Comparison of ENCODE assay signal across 10 cellular contexts in the genomic region with DNA sequence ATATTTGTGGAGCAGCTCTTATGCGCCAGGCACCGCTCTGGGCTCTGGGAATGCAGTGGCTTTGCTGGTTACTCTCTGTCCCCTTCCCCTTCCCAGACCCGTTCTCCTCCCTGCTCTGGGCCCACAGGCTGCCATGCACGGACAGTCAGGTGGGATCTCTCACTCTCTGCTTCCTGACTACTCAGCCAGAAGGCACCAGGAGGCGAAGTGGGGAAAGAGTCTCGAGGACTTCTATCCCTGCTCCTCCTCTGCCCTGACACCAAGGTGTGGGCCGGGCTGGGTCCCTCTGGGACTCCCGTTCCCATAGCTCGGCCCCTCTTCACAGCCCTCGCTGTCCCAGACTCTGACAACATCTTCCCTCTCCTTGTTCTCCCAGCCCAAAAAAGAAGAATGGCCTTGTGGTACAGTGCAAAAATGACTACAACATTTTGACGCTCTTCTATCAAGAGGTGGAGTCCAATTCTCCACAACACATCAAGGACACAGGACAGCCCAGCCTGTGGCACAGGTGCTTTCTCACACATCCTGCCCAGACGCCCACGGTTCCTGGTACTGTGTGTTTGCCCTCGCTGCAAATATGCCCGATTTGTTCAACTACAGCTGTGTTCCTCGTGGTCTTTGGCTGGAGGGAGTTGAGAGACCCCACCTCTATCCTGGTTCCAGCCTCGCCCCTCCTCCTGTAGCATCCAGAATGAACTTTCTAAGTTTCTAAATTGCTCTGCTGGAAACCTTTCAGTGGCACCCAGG.
DNase-seq lines count a peak whose midpoint lies in the region; FAIRE-seq and TF ChIP-seq lines count a peak whose summit lies in the region.
"Had no signal": no experiment of that assay in that cellular context is flagged by ENCODE, and none has a peak within 500 bp of the region (broad histone marks: within the 10 kb centered on the region; RNA-seq: fewer than 3 reads in every experiment).

No MANE protein-coding gene starts in this region.

- DNase-seq in GM19239 (ENCODE audit: insufficient read length, low spot score) (no peak), DMS53 treated with DMSO at 0.1 percent for 48 hours (lab: John Stamatoyannopoulos, UW; ENCODE audit: unreplicated experiment) (no peak), DMS53 (lab: John Stamatoyannopoulos, UW) (no peak), HEK293T (ENCODE audit: extremely low spot score) (no peak), 8988T (no peak)
- peak; percentile 67 to 77 for DNase-seq in activated CD4-positive, alpha-beta T cell treated with anti-CD3 and anti-CD28 coated beads, Interleukin-2, amount 50 U/mL, for 48 hours
- peak; percentile 13 for DNase-seq in effector CD4-positive, alpha-beta T cell
- peak; percentile 79 for DNase-seq in stimulated activated CD8-positive, alpha-beta memory T cell treated with anti-CD3 and anti-CD28 coated beads, Interleukin-4, amount 100 ng/mL, for 48 hours
- DNase-seq: NCI-H510A had no signal

- POLR2A ChIA-PET in HEK293T (lab: Yijun Ruan, JAX): no interaction called here

- CTCF ChIA-PET in HEK293T (lab: Yijun Ruan, JAX): interaction anchor here (1.6 kb wide), 1 partner anchor 15 kb away, joined by 4 read pairs; no protein-coding TSS in a partner anchor

- FAIRE-seq in GM19239 (lab: Jason Lieb, UNC): peak; percentile 90
- FAIRE-seq: islet of Langerhans had no signal

TF ChIP-seq in HEK293T, 16 proteins besides CTCF, POLR2A, EP300 and RAD21:
- TF ChIP-seq LEF1 (IDR thresholded peaks at IDR 0.05; ENCODE audit: borderline replicate concordance) (no peak), ZNF384 (IDR thresholded peaks at IDR 0.05) (no peak), CTBP1 (IDR thresholded peaks at IDR 0.05; ENCODE audit: borderline replicate concordance) (no peak), ARNT (IDR thresholded peaks at IDR 0.05) (no peak), BHLHE40 (IDR thresholded peaks at IDR 0.05; ENCODE audit: borderline replicate concordance) (no peak), TARDBP (IDR thresholded peaks at IDR 0.05) (no peak), FOXA1 (IDR thresholded peaks at IDR 0.05) (no peak), FOXM1 (IDR thresholded peaks at IDR 0.05; ENCODE audit: borderline replicate concordance) (no peak), SP1 (IDR thresholded peaks at IDR 0.05) (no peak), NFRKB (IDR thresholded peaks at IDR 0.05) (no peak), SUZ12 (IDR thresholded peaks at IDR 0.05) (no peak), FOXK2 (IDR thresholded peaks at IDR 0.05) (no peak), L3MBTL2 (conservative IDR thresholded peaks at IDR 0.05) (no peak), HDGF (IDR thresholded peaks at IDR 0.05; ENCODE audit: borderline replicate concordance) (no peak), ELF4 (IDR thresholded peaks at IDR 0.05) (no peak)
- TF ChIP-seq, protein P1, sequence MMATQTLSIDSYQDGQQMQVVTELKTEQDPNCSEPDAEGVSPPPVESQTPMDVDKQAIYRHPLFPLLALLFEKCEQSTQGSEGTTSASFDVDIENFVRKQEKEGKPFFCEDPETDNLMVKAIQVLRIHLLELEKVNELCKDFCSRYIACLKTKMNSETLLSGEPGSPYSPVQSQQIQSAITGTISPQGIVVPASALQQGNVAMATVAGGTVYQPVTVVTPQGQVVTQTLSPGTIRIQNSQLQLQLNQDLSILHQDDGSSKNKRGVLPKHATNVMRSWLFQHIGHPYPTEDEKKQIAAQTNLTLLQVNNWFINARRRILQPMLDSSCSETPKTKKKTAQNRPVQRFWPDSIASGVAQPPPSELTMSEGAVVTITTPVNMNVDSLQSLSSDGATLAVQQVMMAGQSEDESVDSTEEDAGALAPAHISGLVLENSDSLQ (IDR thresholded peaks at IDR 0.05): no peak

Comparison
In these comparisons a context has a peak if more than half of its experiments do, and no peak if none do; other contexts are left out.
1. DNase-seq: peak in activated CD4-positive, alpha-beta T cell treated with anti-CD3 and anti-CD28 coated beads, Interleukin-2, amount 50 U/mL, for 48 hours (2 of 2), effector CD4-positive, alpha-beta T cell (single experiment) and stimulated activated CD8-positive, alpha-beta memory T cell treated with anti-CD3 and anti-CD28 coated beads, Interleukin-4, amount 100 ng/mL, for 48 hours (single experiment); none in GM19239 (single experiment), DMS53 treated with DMSO at 0.1 percent for 48 hours (single experiment), DMS53 (single experiment), HEK293T (single experiment) and 8988T (single experiment).